In genomic region chr19:1355974-1356865, GRCh38 we compare ENCODE assay signal across 8 cellular contexts. TPM values are rescaled to one million over a fixed set of nuclear protein-coding genes. Genes with fewer than 3 reads are reported as not detected.
DNase-seq lines count a peak whose midpoint lies in the region; ATAC-seq and TF ChIP-seq lines count a peak whose summit lies in the region.

No MANE protein-coding gene starts in this region.

- H3K36me3 ChIP-seq in Peyer's patch, result peaks cover 0 to 33% (median 0%) of the 10 kb centered on the region in 3 donors
- peaks cover 9 to 41% (median 33%) of the 10 kb centered on the region in 4 donors for H3K36me3 ChIP-seq in esophagus muscularis mucosa
- H3K36me3 ChIP-seq in trophoblast cell (ENCODE audit: control insufficient read depth in 1 of 2, insufficient read depth in 2 of 2, low read length in 2 of 2), result peaks cover 28 to 29% of the 10 kb centered on the region in 2 experiments

- no peak overlapping the region for H2BK12ac ChIP-seq in trophoblast cell (ENCODE audit: low read length)

- H3K14ac ChIP-seq in trophoblast cell (ENCODE audit: low read length), result no peak overlapping the region

- H3K4me1 ChIP-seq in Peyer's patch, result peaks cover 0 to 17% (median 0%) of the 10 kb centered on the region in 4 donors
- H3K4me1 ChIP-seq in esophagus muscularis mucosa, result peaks cover 21 to 42% (median 40%) of the 10 kb centered on the region in 4 donors
- peaks cover 2 to 7% of the 10 kb centered on the region in 2 experiments for H3K4me1 ChIP-seq in trophoblast cell (ENCODE audit: control insufficient read depth in 1 of 2, insufficient read depth in 2 of 2, low read length in 2 of 2)

- H3K27me3 ChIP-seq in Peyer's patch (no peaks in the 10 kb centered on the region), esophagus muscularis mucosa (no peaks in the 10 kb centered on the region), trophoblast cell (ENCODE audit: insufficient read depth, low read length) (no peaks in the 10 kb centered on the region)

- H3K4me2 ChIP-seq in trophoblast cell (ENCODE audit: low read length), result peak overlapping the region; percentile 86

- intact Hi-C loops in esophagus muscularis mucosa (cut with DNase I), result no loop called here

- peak overlapping the region; percentile 91 to 99 (median 94) for H3K4me3 ChIP-seq in Peyer's patch
- peak overlapping the region; percentile 78 to 94 (median 92) for H3K4me3 ChIP-seq in esophagus muscularis mucosa
- no peak overlapping the region for H3K4me3 ChIP-seq in trophoblast cell (ENCODE audit: low read depth, low read length)

- no peak overlapping the region for H2AK5ac ChIP-seq in trophoblast cell (ENCODE audit: low read length)

- H3K4ac ChIP-seq in trophoblast cell (ENCODE audit: low read depth, low read length), result no peak overlapping the region

- no peak for TF ChIP-seq EP300 in esophagus muscularis mucosa (IDR thresholded peaks at IDR 0.05)

- ATAC-seq in HG03175 (IDR thresholded peaks at IDR 0.05; ENCODE audit: unreplicated experiment), result no peak

- peaks cover 13% of the 10 kb centered on the region for H3K79me2 ChIP-seq in trophoblast cell (ENCODE audit: control insufficient read depth, insufficient read depth, low read length, poor library complexity)

- H3K27ac ChIP-seq in Peyer's patch (peak overlapping the region in 3 of 4 donors; percentile 93 to 98 (median 95)), esophagus muscularis mucosa (replicated peaks in 1 of 4) (peak overlapping the region; percentile 93 to 97 (median 95)), trophoblast cell (ENCODE audit: low read depth, low read length) (no peak overlapping the region)

- H3K9me3 ChIP-seq in Peyer's patch, result no peaks in the 10 kb centered on the region
- H3K9me3 ChIP-seq in esophagus muscularis mucosa, result no peaks in the 10 kb centered on the region
- peaks cover 6% of the 10 kb centered on the region for H3K9me3 ChIP-seq in trophoblast cell (ENCODE audit: insufficient read depth, low read depth, low read length)

- H4K12ac ChIP-seq in trophoblast cell (ENCODE audit: low read depth, low read length), result no peak overlapping the region

- H4K91ac ChIP-seq in trophoblast cell (ENCODE audit: low read depth, low read length), result no peak overlapping the region

- H2BK5ac ChIP-seq in trophoblast cell (ENCODE audit: low read depth, low read length, poor library complexity), result no peak overlapping the region

- H4K8ac ChIP-seq in trophoblast cell (ENCODE audit: low read depth, low read length), result no peak overlapping the region

- H3K18ac ChIP-seq in trophoblast cell (ENCODE audit: low read length), result no peak overlapping the region

- WGBS in esophagus muscularis mucosa, result 25% methylated on average over 23 of the region's 23 CpGs
- no CpG with 5 or more reads among the region's 23 CpGs for WGBS in trophoblast cell (ENCODE audit: extremely low coverage, insufficient coverage, insufficient read length)

- TF ChIP-seq POLR2A in Peyer's patch (IDR thresholded peaks at IDR 0.05) (no peak), esophagus muscularis mucosa (IDR thresholded peaks at IDR 0.05; ENCODE audit: low read depth) (no peak)

- H2BK120ac ChIP-seq in trophoblast cell (ENCODE audit: insufficient read depth, low read length, poor library complexity), result no peak overlapping the region

- peaks cover 9% of the 10 kb centered on the region for H3K79me1 ChIP-seq in trophoblast cell (ENCODE audit: low read length)

- no peak overlapping the region for H3K23ac ChIP-seq in trophoblast cell (ENCODE audit: low read length)

- DNase-seq in DMS79 treated with DMSO at 0.1 percent for 48 hours (lab: John Stamatoyannopoulos, UW), result peak; percentile 41
- peak in 1 of 3 donors; percentile 69 for DNase-seq in Peyer's patch
- no peak for DNase-seq in esophagus muscularis mucosa (ENCODE audit: extremely low spot score)
- DNase-seq in trophoblast cell, result no peak
- no peak for DNase-seq in NCI-H146 (lab: John Stamatoyannopoulos, UW)
- no peak for DNase-seq in NCI-H2196 (lab: John Stamatoyannopoulos, UW; ENCODE audit: unreplicated experiment)
- DNase-seq in stimulated activated naive CD4-positive, alpha-beta T cell treated with Interleukin-2 at 50 U/mL for 16 hours (lab: John Stamatoyannopoulos, UW), result no peak

- TF ChIP-seq CTCF in Peyer's patch (IDR thresholded peaks at IDR 0.05), result no peak
- TF ChIP-seq CTCF in esophagus muscularis mucosa (IDR thresholded peaks at IDR 0.05), result no peak

- H2AFZ ChIP-seq in trophoblast cell (ENCODE audit: insufficient read depth, low read length, poor library complexity), result no peak overlapping the region

- H3K9ac ChIP-seq in trophoblast cell (ENCODE audit: low read length), result no peak overlapping the region

RNA-seq across cellular contexts. Expression of gene NDUFS7, which starts 27.5 kb away (rescaled TPM):
- 100 to 1,000 TPM in 3 of 4 donors, 10 to 100 TPM in 1; 99.9 to 165 (median 156) TPM for total RNA-seq in Peyer's patch
- 100 to 1,000 TPM in 1 of 4 donors, 10 to 100 TPM in 3; 85.6 to 110 (median 89.4) TPM for total RNA-seq in esophagus muscularis mucosa
- 38.6 and 39.3 TPM in 2 replicates for polyA plus RNA-seq in trophoblast cell (2013)

RNA-seq across cellular contexts. Expression of gene GAMT, which starts 45.1 kb away (rescaled TPM):
- 1 to 10 TPM in 2 of 4 donors, not detected in 2; 2.5 to 3.1 TPM for total RNA-seq in Peyer's patch
- total RNA-seq in esophagus muscularis mucosa, result 10 to 100 TPM in 3 of 4 donors, 1 to 10 TPM in 1; 5.8 to 13.4 (median 11.9) TPM
- 20.3 and 20.6 TPM in 2 replicates for polyA plus RNA-seq in trophoblast cell (2013)

RNA-seq across cellular contexts. Expression of gene DAZAP1, which starts 51.2 kb away (rescaled TPM):
- 10 to 100 TPM; 37.5 to 90.9 (median 58.2) TPM for total RNA-seq in Peyer's patch
- total RNA-seq in esophagus muscularis mucosa, result 10 to 100 TPM; 44.9 to 79.4 (median 52.9) TPM
- 126 and 130 TPM in 2 replicates for polyA plus RNA-seq in trophoblast cell (2013)
